Comparison of ENCODE assay signal across 8 cellular contexts in genomic region chrX:137031517-137032377, GRCh38. TPM values are rescaled to one million over a fixed set of nuclear protein-coding genes. Genes with fewer than 3 reads are reported as not detected.
DNase-seq lines count a peak whose midpoint lies in the region; ATAC-seq and TF ChIP-seq lines count a peak whose summit lies in the region.

No MANE protein-coding gene starts in this region.

- no peak overlapping the region for H3K4me3 Mint-ChIP-seq in T-helper 17 cell

- H3K27me3 ChIP-seq in lower lobe of right lung (ENCODE audit: low read depth) = peaks cover 21% of the 10 kb centered on the region
- peaks cover 29 to 56% of the 10 kb centered on the region in 2 donors for H3K27me3 ChIP-seq in stomach smooth muscle (ENCODE audit: control insufficient read depth in 1 of 2, insufficient read depth in 2 of 2, low read length in 2 of 2)

- peak overlapping the region; percentile 41 for H3K4me3 ChIP-seq in lower lobe of right lung
- peak overlapping the region; percentile 67 to 73 for H3K4me3 ChIP-seq in stomach smooth muscle (ENCODE audit: low read length in 2 of 2)

- no peak overlapping the region for H3K27ac Mint-ChIP-seq in T-helper 17 cell

- TF ChIP-seq CTCF in lower lobe of right lung (IDR thresholded peaks at IDR 0.05) = no peak

- H3K27ac ChIP-seq in lower lobe of right lung (no peak overlapping the region), stomach smooth muscle (ENCODE audit: low read length) (no peak overlapping the region)

- peaks cover 31% of the 10 kb centered on the region for H3K27me3 Mint-ChIP-seq in T-helper 17 cell

- H3K4me1 Mint-ChIP-seq in T-helper 17 cell = peaks cover 9% of the 10 kb centered on the region

- no peak overlapping the region for H3K9ac ChIP-seq in stomach smooth muscle (ENCODE audit: low read length in 2 of 2)

- peaks cover 5% of the 10 kb centered on the region for H3K36me3 Mint-ChIP-seq in T-helper 17 cell (ENCODE audit: low read depth)

- H3K4me1 ChIP-seq in lower lobe of right lung (peaks cover 7% of the 10 kb centered on the region), stomach smooth muscle (ENCODE audit: control insufficient read depth, insufficient read depth, low read length) (peaks cover 15% of the 10 kb centered on the region)

- DNase-seq in DMS153 treated with DMSO at 0.1 percent for 48 hours (lab: John Stamatoyannopoulos, UW; ENCODE audit: unreplicated experiment) (peak; percentile 35), T-helper 17 cell (peak in 1 of 3 donors; percentile 11), dedifferentiated amniotic fluid mesenchymal stem cell (ENCODE audit: extremely low spot score) (peak; percentile 18), lower lobe of right lung (no peak), posterior vena cava (ENCODE audit: low spot score) (no peak)

- intact Hi-C loops in lower lobe of right lung (cut with DNase I) = no loop called here
- intact Hi-C loops in posterior vena cava (cut with DNase I) = no loop called here

- no peaks in the 10 kb centered on the region for H3K9me3 ChIP-seq in T-helper 17 cell (ENCODE audit: control insufficient read depth, low read length, poor library complexity, severe bottlenecking)
- no peaks in the 10 kb centered on the region for H3K9me3 ChIP-seq in lower lobe of right lung
- H3K9me3 ChIP-seq in stomach smooth muscle (ENCODE audit: control insufficient read depth in 2 of 2, low read length in 2 of 2) = peaks cover 0 to 5% of the 10 kb centered on the region in 2 donors

- ATAC-seq in GM19463 (IDR thresholded peaks at IDR 0.05; ENCODE audit: unreplicated experiment) (peak; percentile 74), HG03565 (IDR thresholded peaks at IDR 0.05; ENCODE audit: unreplicated experiment) (peak; percentile 87), T-helper 17 cell (peak; percentile 78), lower lobe of right lung (peak; percentile 30 to 43)

- no peaks in the 10 kb centered on the region for H3K36me3 ChIP-seq in lower lobe of right lung
- no peaks in the 10 kb centered on the region for H3K36me3 ChIP-seq in stomach smooth muscle (ENCODE audit: control insufficient read depth in 2 of 2, insufficient read depth in 2 of 2, low read length in 2 of 2)

RNA-seq across cellular contexts. Expression of gene GPR101, which starts 2.0 kb away (rescaled TPM):
- total RNA-seq in T-helper 17 cell (under 1 TPM in 1 of 2 donors, not detected in 1; 0.30 TPM), lower lobe of right lung (not detected), posterior vena cava (not detected)

Comparison
In these comparisons a context has a peak if more than half of its experiments do, and no peak if none do; other contexts are left out.
1. DNase-seq: peak in DMS153 treated with DMSO at 0.1 percent for 48 hours (single experiment) and dedifferentiated amniotic fluid mesenchymal stem cell (single experiment); none in lower lobe of right lung (single experiment) and posterior vena cava (single experiment).
2. ATAC-seq: peak in every context shown above with its lines; median percentile 87 in HG03565; 78 in T-helper 17 cell; 74 in GM19463; 36 in lower lobe of right lung.